Comparison of ENCODE assay signal across 1 cellular context in genomic region chr17:81019563-81020442, GRCh38.
TF ChIP-seq lines count a peak whose summit lies in the region.

No MANE protein-coding gene starts in this region.

TF ChIP-seq in K562, 482 proteins besides CTCF, POLR2A, EP300 and RAD21 (continues in another document):
- TF ChIP-seq DMBX1 (CRISPR knock-in tag; IDR thresholded peaks at IDR 0.05; ENCODE audit: borderline replicate concordance) (no peak), FUS (optimal IDR thresholded peaks at IDR 0.05; ENCODE audit: low read depth, low read length) (no peak), ZNF232 (CRISPR knock-in tag; IDR thresholded peaks at IDR 0.05) (no peak), RBBP5 (IDR thresholded peaks at IDR 0.05; ENCODE audit: borderline replicate concordance, insufficient read depth, low read length, poor library complexity, severe bottlenecking) (peak; percentile 1), TAF1 (IDR thresholded peaks at IDR 0.05; ENCODE audit: control insufficient read depth, extremely low read depth, insufficient read depth, low read length, severe bottlenecking) (peak; percentile 9), ZNF224 (CRISPR knock-in tag; IDR thresholded peaks at IDR 0.05) (peak; percentile 17; the same call in 1 of the 2 replicates), ARID3B (CRISPR knock-in tag; IDR thresholded peaks at IDR 0.05; ENCODE audit: borderline replicate concordance) (no peak), NFXL1 (CRISPR knock-in tag; IDR thresholded peaks at IDR 0.05) (no peak), ZBTB7A (IDR thresholded peaks at IDR 0.05; ENCODE audit: borderline replicate concordance, control insufficient read depth, low read depth, low read length) (peak; percentile 13; the same call in 1 of the 2 replicates), E2F4 (CRISPR knock-in tag; IDR thresholded peaks at IDR 0.05; ENCODE audit: low read depth) (no peak), ZNF395 (CRISPR knock-in tag; IDR thresholded peaks at IDR 0.05) (0 out of 2 replicates have a peak, but pooled peaks have one; percentile 58), ZFP30 (CRISPR knock-in tag; IDR thresholded peaks at IDR 0.05; ENCODE audit: borderline replicate concordance) (no peak), BCOR (IDR thresholded peaks at IDR 0.05) (peak; percentile 25; the same call in 1 of the 2 replicates), CHD4 (IDR thresholded peaks at IDR 0.05; ENCODE audit: insufficient read depth, insufficient replicate concordance, low read depth, low read length, poor library complexity, severe bottlenecking) (no peak), RAD51 (IDR thresholded peaks at IDR 0.05; ENCODE audit: borderline replicate concordance, low read depth) (no peak), KDM2B (CRISPR knock-in tag; IDR thresholded peaks at IDR 0.05) (no peak), KDM5B (IDR thresholded peaks at IDR 0.05; ENCODE audit: insufficient replicate concordance, low read depth, low read length) (peak; percentile 1), MTA1 (IDR thresholded peaks at IDR 0.05; ENCODE audit: borderline replicate concordance) (0 out of 2 replicates have a peak, but pooled peaks have one; percentile 37)
- TF ChIP-seq, protein P1, sequence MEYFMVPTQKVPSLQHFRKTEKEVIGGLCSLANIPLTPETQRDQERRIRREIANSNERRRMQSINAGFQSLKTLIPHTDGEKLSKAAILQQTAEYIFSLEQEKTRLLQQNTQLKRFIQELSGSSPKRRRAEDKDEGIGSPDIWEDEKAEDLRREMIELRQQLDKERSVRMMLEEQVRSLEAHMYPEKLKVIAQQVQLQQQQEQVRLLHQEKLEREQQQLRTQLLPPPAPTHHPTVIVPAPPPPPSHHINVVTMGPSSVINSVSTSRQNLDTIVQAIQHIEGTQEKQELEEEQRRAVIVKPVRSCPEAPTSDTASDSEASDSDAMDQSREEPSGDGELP (CRISPR knock-in tag; IDR thresholded peaks at IDR 0.05; ENCODE audit: borderline replicate concordance), result peak; percentile 28; the same call in 1 of the 2 replicates
- TF ChIP-seq, protein P2, sequence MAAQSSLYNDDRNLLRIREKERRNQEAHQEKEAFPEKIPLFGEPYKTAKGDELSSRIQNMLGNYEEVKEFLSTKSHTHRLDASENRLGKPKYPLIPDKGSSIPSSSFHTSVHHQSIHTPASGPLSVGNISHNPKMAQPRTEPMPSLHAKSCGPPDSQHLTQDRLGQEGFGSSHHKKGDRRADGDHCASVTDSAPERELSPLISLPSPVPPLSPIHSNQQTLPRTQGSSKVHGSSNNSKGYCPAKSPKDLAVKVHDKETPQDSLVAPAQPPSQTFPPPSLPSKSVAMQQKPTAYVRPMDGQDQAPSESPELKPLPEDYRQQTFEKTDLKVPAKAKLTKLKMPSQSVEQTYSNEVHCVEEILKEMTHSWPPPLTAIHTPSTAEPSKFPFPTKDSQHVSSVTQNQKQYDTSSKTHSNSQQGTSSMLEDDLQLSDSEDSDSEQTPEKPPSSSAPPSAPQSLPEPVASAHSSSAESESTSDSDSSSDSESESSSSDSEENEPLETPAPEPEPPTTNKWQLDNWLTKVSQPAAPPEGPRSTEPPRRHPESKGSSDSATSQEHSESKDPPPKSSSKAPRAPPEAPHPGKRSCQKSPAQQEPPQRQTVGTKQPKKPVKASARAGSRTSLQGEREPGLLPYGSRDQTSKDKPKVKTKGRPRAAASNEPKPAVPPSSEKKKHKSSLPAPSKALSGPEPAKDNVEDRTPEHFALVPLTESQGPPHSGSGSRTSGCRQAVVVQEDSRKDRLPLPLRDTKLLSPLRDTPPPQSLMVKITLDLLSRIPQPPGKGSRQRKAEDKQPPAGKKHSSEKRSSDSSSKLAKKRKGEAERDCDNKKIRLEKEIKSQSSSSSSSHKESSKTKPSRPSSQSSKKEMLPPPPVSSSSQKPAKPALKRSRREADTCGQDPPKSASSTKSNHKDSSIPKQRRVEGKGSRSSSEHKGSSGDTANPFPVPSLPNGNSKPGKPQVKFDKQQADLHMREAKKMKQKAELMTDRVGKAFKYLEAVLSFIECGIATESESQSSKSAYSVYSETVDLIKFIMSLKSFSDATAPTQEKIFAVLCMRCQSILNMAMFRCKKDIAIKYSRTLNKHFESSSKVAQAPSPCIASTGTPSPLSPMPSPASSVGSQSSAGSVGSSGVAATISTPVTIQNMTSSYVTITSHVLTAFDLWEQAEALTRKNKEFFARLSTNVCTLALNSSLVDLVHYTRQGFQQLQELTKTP (IDR thresholded peaks at IDR 0.05; ENCODE audit: low read depth in 1 of 2, partially characterized antibody in 2 of 2), result no peak
- TF ChIP-seq, protein P3, sequence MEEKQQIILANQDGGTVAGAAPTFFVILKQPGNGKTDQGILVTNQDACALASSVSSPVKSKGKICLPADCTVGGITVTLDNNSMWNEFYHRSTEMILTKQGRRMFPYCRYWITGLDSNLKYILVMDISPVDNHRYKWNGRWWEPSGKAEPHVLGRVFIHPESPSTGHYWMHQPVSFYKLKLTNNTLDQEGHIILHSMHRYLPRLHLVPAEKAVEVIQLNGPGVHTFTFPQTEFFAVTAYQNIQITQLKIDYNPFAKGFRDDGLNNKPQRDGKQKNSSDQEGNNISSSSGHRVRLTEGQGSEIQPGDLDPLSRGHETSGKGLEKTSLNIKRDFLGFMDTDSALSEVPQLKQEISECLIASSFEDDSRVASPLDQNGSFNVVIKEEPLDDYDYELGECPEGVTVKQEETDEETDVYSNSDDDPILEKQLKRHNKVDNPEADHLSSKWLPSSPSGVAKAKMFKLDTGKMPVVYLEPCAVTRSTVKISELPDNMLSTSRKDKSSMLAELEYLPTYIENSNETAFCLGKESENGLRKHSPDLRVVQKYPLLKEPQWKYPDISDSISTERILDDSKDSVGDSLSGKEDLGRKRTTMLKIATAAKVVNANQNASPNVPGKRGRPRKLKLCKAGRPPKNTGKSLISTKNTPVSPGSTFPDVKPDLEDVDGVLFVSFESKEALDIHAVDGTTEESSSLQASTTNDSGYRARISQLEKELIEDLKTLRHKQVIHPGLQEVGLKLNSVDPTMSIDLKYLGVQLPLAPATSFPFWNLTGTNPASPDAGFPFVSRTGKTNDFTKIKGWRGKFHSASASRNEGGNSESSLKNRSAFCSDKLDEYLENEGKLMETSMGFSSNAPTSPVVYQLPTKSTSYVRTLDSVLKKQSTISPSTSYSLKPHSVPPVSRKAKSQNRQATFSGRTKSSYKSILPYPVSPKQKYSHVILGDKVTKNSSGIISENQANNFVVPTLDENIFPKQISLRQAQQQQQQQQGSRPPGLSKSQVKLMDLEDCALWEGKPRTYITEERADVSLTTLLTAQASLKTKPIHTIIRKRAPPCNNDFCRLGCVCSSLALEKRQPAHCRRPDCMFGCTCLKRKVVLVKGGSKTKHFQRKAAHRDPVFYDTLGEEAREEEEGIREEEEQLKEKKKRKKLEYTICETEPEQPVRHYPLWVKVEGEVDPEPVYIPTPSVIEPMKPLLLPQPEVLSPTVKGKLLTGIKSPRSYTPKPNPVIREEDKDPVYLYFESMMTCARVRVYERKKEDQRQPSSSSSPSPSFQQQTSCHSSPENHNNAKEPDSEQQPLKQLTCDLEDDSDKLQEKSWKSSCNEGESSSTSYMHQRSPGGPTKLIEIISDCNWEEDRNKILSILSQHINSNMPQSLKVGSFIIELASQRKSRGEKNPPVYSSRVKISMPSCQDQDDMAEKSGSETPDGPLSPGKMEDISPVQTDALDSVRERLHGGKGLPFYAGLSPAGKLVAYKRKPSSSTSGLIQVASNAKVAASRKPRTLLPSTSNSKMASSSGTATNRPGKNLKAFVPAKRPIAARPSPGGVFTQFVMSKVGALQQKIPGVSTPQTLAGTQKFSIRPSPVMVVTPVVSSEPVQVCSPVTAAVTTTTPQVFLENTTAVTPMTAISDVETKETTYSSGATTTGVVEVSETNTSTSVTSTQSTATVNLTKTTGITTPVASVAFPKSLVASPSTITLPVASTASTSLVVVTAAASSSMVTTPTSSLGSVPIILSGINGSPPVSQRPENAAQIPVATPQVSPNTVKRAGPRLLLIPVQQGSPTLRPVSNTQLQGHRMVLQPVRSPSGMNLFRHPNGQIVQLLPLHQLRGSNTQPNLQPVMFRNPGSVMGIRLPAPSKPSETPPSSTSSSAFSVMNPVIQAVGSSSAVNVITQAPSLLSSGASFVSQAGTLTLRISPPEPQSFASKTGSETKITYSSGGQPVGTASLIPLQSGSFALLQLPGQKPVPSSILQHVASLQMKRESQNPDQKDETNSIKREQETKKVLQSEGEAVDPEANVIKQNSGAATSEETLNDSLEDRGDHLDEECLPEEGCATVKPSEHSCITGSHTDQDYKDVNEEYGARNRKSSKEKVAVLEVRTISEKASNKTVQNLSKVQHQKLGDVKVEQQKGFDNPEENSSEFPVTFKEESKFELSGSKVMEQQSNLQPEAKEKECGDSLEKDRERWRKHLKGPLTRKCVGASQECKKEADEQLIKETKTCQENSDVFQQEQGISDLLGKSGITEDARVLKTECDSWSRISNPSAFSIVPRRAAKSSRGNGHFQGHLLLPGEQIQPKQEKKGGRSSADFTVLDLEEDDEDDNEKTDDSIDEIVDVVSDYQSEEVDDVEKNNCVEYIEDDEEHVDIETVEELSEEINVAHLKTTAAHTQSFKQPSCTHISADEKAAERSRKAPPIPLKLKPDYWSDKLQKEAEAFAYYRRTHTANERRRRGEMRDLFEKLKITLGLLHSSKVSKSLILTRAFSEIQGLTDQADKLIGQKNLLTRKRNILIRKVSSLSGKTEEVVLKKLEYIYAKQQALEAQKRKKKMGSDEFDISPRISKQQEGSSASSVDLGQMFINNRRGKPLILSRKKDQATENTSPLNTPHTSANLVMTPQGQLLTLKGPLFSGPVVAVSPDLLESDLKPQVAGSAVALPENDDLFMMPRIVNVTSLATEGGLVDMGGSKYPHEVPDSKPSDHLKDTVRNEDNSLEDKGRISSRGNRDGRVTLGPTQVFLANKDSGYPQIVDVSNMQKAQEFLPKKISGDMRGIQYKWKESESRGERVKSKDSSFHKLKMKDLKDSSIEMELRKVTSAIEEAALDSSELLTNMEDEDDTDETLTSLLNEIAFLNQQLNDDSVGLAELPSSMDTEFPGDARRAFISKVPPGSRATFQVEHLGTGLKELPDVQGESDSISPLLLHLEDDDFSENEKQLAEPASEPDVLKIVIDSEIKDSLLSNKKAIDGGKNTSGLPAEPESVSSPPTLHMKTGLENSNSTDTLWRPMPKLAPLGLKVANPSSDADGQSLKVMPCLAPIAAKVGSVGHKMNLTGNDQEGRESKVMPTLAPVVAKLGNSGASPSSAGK (IDR thresholded peaks at IDR 0.05), result peak; percentile 3; the same call in 1 of the 2 replicates
- TF ChIP-seq, protein P4, sequence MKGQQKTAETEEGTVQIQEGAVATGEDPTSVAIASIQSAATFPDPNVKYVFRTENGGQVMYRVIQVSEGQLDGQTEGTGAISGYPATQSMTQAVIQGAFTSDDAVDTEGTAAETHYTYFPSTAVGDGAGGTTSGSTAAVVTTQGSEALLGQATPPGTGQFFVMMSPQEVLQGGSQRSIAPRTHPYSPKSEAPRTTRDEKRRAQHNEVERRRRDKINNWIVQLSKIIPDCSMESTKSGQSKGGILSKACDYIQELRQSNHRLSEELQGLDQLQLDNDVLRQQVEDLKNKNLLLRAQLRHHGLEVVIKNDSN (CRISPR knock-in tag; IDR thresholded peaks at IDR 0.05), result peak; percentile 58; the same call in 1 of the 2 replicates
- TF ChIP-seq, protein P5, sequence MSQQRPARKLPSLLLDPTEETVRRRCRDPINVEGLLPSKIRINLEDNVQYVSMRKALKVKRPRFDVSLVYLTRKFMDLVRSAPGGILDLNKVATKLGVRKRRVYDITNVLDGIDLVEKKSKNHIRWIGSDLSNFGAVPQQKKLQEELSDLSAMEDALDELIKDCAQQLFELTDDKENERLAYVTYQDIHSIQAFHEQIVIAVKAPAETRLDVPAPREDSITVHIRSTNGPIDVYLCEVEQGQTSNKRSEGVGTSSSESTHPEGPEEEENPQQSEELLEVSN (IDR thresholded peaks at IDR 0.05; ENCODE audit: borderline replicate concordance in 1 of 2, extremely low read depth in 1 of 2, insufficient read depth in 1 of 2, insufficient read length in 1 of 2, low read depth in 1 of 2, low read length in 1 of 2, poor library complexity in 1 of 2, severe bottlenecking in 1 of 2), result peak in 1 of 2 experiments; percentile 64
